1 cellular context compared by ENCODE assay signal in the genomic region with DNA sequence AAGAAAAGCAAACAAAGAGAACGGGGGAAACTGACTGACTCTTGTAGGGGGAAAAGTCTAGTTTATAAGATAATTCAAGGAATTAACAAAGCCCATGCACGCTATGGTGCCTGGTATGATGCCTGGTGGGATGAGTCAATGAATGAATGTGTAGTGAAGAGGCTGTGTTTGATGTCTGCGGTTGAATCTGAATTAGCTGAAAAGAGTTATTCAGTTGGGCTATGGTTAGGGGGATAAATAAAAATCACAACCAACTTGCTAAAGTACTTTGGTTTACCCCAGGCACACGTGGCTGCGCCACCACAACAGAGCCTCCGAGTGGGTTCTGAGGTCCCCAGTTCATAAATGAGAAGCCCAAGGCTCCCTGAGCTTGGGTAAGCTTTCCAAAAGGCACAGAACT.
TF ChIP-seq lines count a peak whose summit lies in the region.

No MANE protein-coding gene starts in this region.

TF ChIP-seq in GM23338, 12 proteins besides CTCF, POLR2A, EP300 and RAD21 (continued from another document):
- TF ChIP-seq, protein P1, sequence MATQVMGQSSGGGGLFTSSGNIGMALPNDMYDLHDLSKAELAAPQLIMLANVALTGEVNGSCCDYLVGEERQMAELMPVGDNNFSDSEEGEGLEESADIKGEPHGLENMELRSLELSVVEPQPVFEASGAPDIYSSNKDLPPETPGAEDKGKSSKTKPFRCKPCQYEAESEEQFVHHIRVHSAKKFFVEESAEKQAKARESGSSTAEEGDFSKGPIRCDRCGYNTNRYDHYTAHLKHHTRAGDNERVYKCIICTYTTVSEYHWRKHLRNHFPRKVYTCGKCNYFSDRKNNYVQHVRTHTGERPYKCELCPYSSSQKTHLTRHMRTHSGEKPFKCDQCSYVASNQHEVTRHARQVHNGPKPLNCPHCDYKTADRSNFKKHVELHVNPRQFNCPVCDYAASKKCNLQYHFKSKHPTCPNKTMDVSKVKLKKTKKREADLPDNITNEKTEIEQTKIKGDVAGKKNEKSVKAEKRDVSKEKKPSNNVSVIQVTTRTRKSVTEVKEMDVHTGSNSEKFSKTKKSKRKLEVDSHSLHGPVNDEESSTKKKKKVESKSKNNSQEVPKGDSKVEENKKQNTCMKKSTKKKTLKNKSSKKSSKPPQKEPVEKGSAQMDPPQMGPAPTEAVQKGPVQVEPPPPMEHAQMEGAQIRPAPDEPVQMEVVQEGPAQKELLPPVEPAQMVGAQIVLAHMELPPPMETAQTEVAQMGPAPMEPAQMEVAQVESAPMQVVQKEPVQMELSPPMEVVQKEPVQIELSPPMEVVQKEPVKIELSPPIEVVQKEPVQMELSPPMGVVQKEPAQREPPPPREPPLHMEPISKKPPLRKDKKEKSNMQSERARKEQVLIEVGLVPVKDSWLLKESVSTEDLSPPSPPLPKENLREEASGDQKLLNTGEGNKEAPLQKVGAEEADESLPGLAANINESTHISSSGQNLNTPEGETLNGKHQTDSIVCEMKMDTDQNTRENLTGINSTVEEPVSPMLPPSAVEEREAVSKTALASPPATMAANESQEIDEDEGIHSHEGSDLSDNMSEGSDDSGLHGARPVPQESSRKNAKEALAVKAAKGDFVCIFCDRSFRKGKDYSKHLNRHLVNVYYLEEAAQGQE (IDR thresholded peaks at IDR 0.05; ENCODE audit: unreplicated experiment), result no peak
- TF ChIP-seq NANOG (IDR thresholded peaks at IDR 0.05; ENCODE audit: borderline replicate concordance) (no peak), JUNB (IDR thresholded peaks at IDR 0.05; ENCODE audit: unreplicated experiment) (no peak), EZH2phosphoT487 (IDR thresholded peaks at IDR 0.05; ENCODE audit: unreplicated experiment) (no peak), CREB1 (CRISPR knock-in tag; IDR thresholded peaks at IDR 0.05; ENCODE audit: low read depth) (no peak), ZNF331 (CRISPR knock-in tag; IDR thresholded peaks at IDR 0.05; ENCODE audit: low read depth) (no peak), POLR2AphosphoS5 (IDR thresholded peaks at IDR 0.05; ENCODE audit: low read depth) (no peak), ZNF114 (CRISPR knock-in tag; IDR thresholded peaks at IDR 0.05) (no peak), STAT1 (IDR thresholded peaks at IDR 0.05; ENCODE audit: unreplicated experiment) (no peak)
- TF ChIP-seq, protein P2, sequence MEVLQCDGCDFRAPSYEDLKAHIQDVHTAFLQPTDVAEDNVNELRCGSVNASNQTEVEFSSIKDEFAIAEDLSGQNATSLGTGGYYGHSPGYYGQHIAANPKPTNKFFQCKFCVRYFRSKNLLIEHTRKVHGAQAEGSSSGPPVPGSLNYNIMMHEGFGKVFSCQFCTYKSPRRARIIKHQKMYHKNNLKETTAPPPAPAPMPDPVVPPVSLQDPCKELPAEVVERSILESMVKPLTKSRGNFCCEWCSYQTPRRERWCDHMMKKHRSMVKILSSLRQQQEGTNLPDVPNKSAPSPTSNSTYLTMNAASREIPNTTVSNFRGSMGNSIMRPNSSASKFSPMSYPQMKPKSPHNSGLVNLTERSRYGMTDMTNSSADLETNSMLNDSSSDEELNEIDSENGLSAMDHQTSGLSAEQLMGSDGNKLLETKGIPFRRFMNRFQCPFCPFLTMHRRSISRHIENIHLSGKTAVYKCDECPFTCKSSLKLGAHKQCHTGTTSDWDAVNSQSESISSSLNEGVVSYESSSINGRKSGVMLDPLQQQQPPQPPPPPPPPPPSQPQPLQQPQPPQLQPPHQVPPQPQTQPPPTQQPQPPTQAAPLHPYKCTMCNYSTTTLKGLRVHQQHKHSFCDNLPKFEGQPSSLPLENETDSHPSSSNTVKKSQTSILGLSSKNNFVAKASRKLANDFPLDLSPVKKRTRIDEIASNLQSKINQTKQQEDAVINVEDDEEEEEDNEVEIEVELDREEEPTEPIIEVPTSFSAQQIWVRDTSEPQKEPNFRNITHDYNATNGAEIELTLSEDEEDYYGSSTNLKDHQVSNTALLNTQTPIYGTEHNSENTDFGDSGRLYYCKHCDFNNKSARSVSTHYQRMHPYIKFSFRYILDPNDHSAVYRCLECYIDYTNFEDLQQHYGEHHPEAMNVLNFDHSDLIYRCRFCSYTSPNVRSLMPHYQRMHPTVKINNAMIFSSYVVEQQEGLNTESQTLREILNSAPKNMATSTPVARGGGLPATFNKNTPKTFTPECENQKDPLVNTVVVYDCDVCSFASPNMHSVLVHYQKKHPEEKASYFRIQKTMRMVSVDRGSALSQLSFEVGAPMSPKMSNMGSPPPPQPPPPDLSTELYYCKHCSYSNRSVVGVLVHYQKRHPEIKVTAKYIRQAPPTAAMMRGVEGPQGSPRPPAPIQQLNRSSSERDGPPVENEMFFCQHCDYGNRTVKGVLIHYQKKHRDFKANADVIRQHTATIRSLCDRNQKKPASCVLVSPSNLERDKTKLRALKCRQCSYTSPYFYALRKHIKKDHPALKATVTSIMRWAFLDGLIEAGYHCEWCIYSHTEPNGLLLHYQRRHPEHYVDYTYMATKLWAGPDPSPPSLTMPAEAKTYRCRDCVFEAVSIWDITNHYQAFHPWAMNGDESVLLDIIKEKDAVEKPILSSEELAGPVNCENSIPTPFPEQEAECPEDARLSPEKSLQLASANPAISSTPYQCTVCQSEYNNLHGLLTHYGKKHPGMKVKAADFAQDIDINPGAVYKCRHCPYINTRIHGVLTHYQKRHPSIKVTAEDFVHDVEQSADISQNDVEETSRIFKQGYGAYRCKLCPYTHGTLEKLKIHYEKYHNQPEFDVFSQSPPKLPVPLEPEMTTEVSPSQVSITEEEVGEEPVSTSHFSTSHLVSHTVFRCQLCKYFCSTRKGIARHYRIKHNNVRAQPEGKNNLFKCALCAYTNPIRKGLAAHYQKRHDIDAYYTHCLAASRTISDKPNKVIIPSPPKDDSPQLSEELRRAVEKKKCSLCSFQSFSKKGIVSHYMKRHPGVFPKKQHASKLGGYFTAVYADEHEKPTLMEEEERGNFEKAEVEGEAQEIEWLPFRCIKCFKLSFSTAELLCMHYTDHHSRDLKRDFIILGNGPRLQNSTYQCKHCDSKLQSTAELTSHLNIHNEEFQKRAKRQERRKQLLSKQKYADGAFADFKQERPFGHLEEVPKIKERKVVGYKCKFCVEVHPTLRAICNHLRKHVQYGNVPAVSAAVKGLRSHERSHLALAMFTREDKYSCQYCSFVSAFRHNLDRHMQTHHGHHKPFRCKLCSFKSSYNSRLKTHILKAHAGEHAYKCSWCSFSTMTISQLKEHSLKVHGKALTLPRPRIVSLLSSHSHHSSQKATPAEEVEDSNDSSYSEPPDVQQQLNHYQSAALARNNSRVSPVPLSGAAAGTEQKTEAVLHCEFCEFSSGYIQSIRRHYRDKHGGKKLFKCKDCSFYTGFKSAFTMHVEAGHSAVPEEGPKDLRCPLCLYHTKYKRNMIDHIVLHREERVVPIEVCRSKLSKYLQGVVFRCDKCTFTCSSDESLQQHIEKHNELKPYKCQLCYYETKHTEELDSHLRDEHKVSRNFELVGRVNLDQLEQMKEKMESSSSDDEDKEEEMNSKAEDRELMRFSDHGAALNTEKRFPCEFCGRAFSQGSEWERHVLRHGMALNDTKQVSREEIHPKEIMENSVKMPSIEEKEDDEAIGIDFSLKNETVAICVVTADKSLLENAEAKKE (CRISPR knock-in tag; IDR thresholded peaks at IDR 0.05), result no peak
